In genomic region chr11:125356736-125357292, GRCh38 we compare ENCODE assay signal across 25 cellular contexts.
"Had no signal": no experiment of that assay in that cellular context is flagged by ENCODE, and none has a peak within 500 bp of the region (broad histone marks: within the 10 kb centered on the region; RNA-seq: fewer than 3 reads in every experiment).

No MANE protein-coding gene starts in this region.

- ATAC-seq: activated CD4-positive, CD25-positive, alpha-beta regulatory T cell treated with anti-CD3 and anti-CD28 coated beads, Interleukin-2, amount 50 U/mL, for 24 hours; activated naive CD8-positive, alpha-beta T cell treated with anti-CD3 and anti-CD28 coated beads, Interleukin-2, amount 50 U/mL, for 24 hours; activated T-cell treated with anti-CD3 and anti-CD28 coated beads, Interleukin-2, amount 50 U/mL, for 72 hours; body of pancreas; esophagus mucosa; left lobe of liver; lower lobe of right lung; natural killer cell; sciatic nerve; stimulated activated memory B cell treated with anti-CD40 and anti-IgM and Interleukin-4, amounts not matched to agents 10 μg/mL and 1 μg/mL and 100 μg/mL, for 72 hours had no signal

- H3K4me2 ChIP-seq: smooth muscle cell had no signal

- H3K27ac Mint-ChIP-seq: activated CD4-positive, alpha-beta memory T cell treated with anti-CD3 and anti-CD28 coated beads, Interleukin-2, amount 10 ng/mL, durations not matched to agents 7 days and 5 days; activated CD4-positive, alpha-beta T cell treated with anti-CD3 and anti-CD28 coated beads, Interleukin-2, amount 10 ng/mL, durations not matched to agents 24 days and 14 days; activated naive CD4-positive, alpha-beta T cell treated with anti-CD3 and anti-CD28 coated beads, Interleukin-2, amount 10 ng/mL, durations not matched to agents 7 days and 5 days; activated naive CD8-positive, alpha-beta T cell treated with anti-CD3 and anti-CD28 coated beads, Interleukin-2, amount 50 U/mL, for 24 hours; activated T-cell treated with anti-CD3 and anti-CD28 coated beads, Interleukin-2, amount 50 U/mL, for 72 hours; mesothelial cell of epicardium; natural killer cell; stimulated activated memory B cell treated with anti-CD40 and anti-IgM and Interleukin-4, amounts not matched to agents 10 μg/mL and 1 μg/mL and 100 μg/mL, for 72 hours had no signal

- H3K27ac ChIP-seq: body of pancreas, lower lobe of right lung, transverse colon, uterus, VCaP had no signal

- H3K4me1 ChIP-seq: body of pancreas, lower lobe of right lung, transverse colon, uterus had no signal

- DNase-seq: activated CD4-positive, alpha-beta memory T cell treated with anti-CD3 and anti-CD28 coated beads, Interleukin-2, amount 10 ng/mL, durations not matched to agents 7 days and 5 days; activated CD4-positive, alpha-beta T cell treated with anti-CD3 and anti-CD28 coated beads, Interleukin-2, amount 10 ng/mL, durations not matched to agents 24 days and 14 days; activated effector memory CD4-positive, alpha-beta T cell treated with Interleukin-2 at 50 U/mL for 16 hours; activated naive CD4-positive, alpha-beta T cell treated with anti-CD3 and anti-CD28 coated beads, Interleukin-2, amount 10 ng/mL, durations not matched to agents 7 days and 5 days; activated naive CD8-positive, alpha-beta T cell treated with anti-CD3 and anti-CD28 coated beads, Interleukin-2, amount 50 U/mL, for 24 hours; activated T-cell treated with anti-CD3 and anti-CD28 coated beads, Interleukin-2, amount 50 U/mL, for 72 hours; body of pancreas; dermis blood vessel endothelial cell; effector memory CD4-positive, alpha-beta T cell; foreskin melanocyte; kidney; lower lobe of right lung; natural killer cell; occipital lobe; stimulated activated CD4-positive, alpha-beta T cell treated with anti-CD3 and anti-CD28 coated beads, Interleukin-15, amount 100 ng/mL, for 24 hours; transverse colon; uterus had no signal

- H3K36me3 ChIP-seq: lower lobe of right lung, transverse colon, uterus had no signal

- H3K27me3 Mint-ChIP-seq: activated CD4-positive, alpha-beta T cell treated with anti-CD3 and anti-CD28 coated beads, Interleukin-2, amount 10 ng/mL, durations not matched to agents 24 days and 14 days; activated naive CD8-positive, alpha-beta T cell treated with anti-CD3 and anti-CD28 coated beads, Interleukin-2, amount 50 U/mL, for 24 hours had no signal

- H3K27me3 ChIP-seq: body of pancreas, transverse colon, uterus had no signal

- H3K9me3 Mint-ChIP-seq: activated CD4-positive, alpha-beta memory T cell treated with anti-CD3 and anti-CD28 coated beads, Interleukin-2, amount 10 ng/mL, durations not matched to agents 7 days and 5 days; activated CD4-positive, alpha-beta T cell treated with anti-CD3 and anti-CD28 coated beads, Interleukin-2, amount 10 ng/mL, durations not matched to agents 24 days and 14 days; activated naive CD4-positive, alpha-beta T cell treated with anti-CD3 and anti-CD28 coated beads, Interleukin-2, amount 10 ng/mL, durations not matched to agents 7 days and 5 days; activated naive CD8-positive, alpha-beta T cell treated with anti-CD3 and anti-CD28 coated beads, Interleukin-2, amount 50 U/mL, for 24 hours; activated T-cell treated with anti-CD3 and anti-CD28 coated beads, Interleukin-2, amount 50 U/mL, for 72 hours; mesothelial cell of epicardium; natural killer cell; stimulated activated memory B cell treated with anti-CD40 and anti-IgM and Interleukin-4, amounts not matched to agents 10 μg/mL and 1 μg/mL and 100 μg/mL, for 72 hours had no signal

- H3K36me3 Mint-ChIP-seq: activated naive CD4-positive, alpha-beta T cell treated with anti-CD3 and anti-CD28 coated beads, Interleukin-2, amount 10 ng/mL, durations not matched to agents 7 days and 5 days; natural killer cell; stimulated activated memory B cell treated with anti-CD40 and anti-IgM and Interleukin-4, amounts not matched to agents 10 μg/mL and 1 μg/mL and 100 μg/mL, for 72 hours had no signal

- H3K4me3 ChIP-seq: body of pancreas, lower lobe of right lung, smooth muscle cell, transverse colon, uterus had no signal

- H3K9me3 ChIP-seq: body of pancreas, lower lobe of right lung, transverse colon, uterus had no signal

- H3K4me1 Mint-ChIP-seq: activated CD4-positive, alpha-beta T cell treated with anti-CD3 and anti-CD28 coated beads, Interleukin-2, amount 10 ng/mL, durations not matched to agents 24 days and 14 days; activated naive CD8-positive, alpha-beta T cell treated with anti-CD3 and anti-CD28 coated beads, Interleukin-2, amount 50 U/mL, for 24 hours; stimulated activated memory B cell treated with anti-CD40 and anti-IgM and Interleukin-4, amounts not matched to agents 10 μg/mL and 1 μg/mL and 100 μg/mL, for 72 hours had no signal

- H3K4me3 Mint-ChIP-seq: activated CD4-positive, alpha-beta memory T cell treated with anti-CD3 and anti-CD28 coated beads, Interleukin-2, amount 10 ng/mL, durations not matched to agents 7 days and 5 days; activated CD4-positive, alpha-beta T cell treated with anti-CD3 and anti-CD28 coated beads, Interleukin-2, amount 10 ng/mL, durations not matched to agents 24 days and 14 days; activated naive CD4-positive, alpha-beta T cell treated with anti-CD3 and anti-CD28 coated beads, Interleukin-2, amount 10 ng/mL, durations not matched to agents 7 days and 5 days; activated naive CD8-positive, alpha-beta T cell treated with anti-CD3 and anti-CD28 coated beads, Interleukin-2, amount 50 U/mL, for 24 hours; activated T-cell treated with anti-CD3 and anti-CD28 coated beads, Interleukin-2, amount 50 U/mL, for 72 hours; mesothelial cell of epicardium; natural killer cell; stimulated activated memory B cell treated with anti-CD40 and anti-IgM and Interleukin-4, amounts not matched to agents 10 μg/mL and 1 μg/mL and 100 μg/mL, for 72 hours had no signal
